In the genomic region with DNA sequence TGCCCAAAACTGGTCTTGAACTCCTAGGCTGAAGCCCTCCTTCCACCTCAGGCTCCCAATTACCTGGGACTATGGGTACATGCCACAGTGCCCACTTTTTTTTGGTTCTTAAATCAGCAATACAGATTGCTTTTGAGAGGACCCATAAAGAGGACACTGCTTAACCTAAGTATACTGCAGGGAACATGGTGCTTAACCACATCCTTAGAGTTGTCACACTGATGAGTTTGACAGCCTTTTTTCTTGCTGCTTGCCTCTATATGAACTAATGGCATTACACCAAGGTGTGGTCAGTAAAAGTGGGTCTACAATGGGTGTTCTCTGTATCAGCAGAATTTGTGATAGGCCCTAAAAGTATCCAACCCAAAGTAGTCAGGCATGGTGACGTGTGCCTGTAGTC, we compare ENCODE assay signal across 6 cellular contexts. TPM values are rescaled to one million over a fixed set of nuclear protein-coding genes. Genes with fewer than 3 reads are reported as not detected.
"Had no signal": no experiment of that assay in that cellular context is flagged by ENCODE, and none has a peak within 500 bp of the region (broad histone marks: within the 10 kb centered on the region; RNA-seq: fewer than 3 reads in every experiment).

No MANE protein-coding gene starts in this region.

- H3K4me2 ChIP-seq: GM23338, KMS-11 had no signal

- DNase-seq: H9, HCEC 1CT, IMR-90, KBM-7 had no signal

- H3K27ac Mint-ChIP-seq: GM23338, H9 had no signal

- H3K4me3 ChIP-seq: GM23338 had no signal

- H3K27ac ChIP-seq: KMS-11 had no signal

- H2AFZ ChIP-seq: GM23338 had no signal

- H3K9ac ChIP-seq: KMS-11 had no signal

- H3K9me3 Mint-ChIP-seq: GM23338, H9 had no signal

- ATAC-seq: GM23338 had no signal

- H3K4me3 Mint-ChIP-seq: GM23338, H9 had no signal

RNA-seq across cellular contexts. Expression of a gene that starts 7.2 kb away (rescaled TPM):
- total RNA-seq: IMR-90 had no signal
- polyA plus RNA-seq: IMR-90 had no signal
